19 cellular contexts compared by ENCODE assay signal in genomic region chr10:129809431-129809830, GRCh38.
DNase-seq lines count a peak whose midpoint lies in the region; ATAC-seq and TF ChIP-seq lines count a peak whose summit lies in the region.
"Had no signal": no experiment of that assay in that cellular context is flagged by ENCODE, and none has a peak within 500 bp of the region (broad histone marks: within the 10 kb centered on the region; RNA-seq: fewer than 3 reads in every experiment).

No MANE protein-coding gene starts in this region.

- H3K27ac ChIP-seq in right atrium auricular region (no peak overlapping the region), vagina (no peak overlapping the region)
- H3K27ac ChIP-seq: 22Rv1; BLaER1 treated with 17β-estradiol and CSF1 and Interleukin-3, amounts not matched to agents 10 nM and 100 nM had no signal

- H3K4me3 Mint-ChIP-seq in glutamatergic neuron (ENCODE audit: unreplicated experiment), result peak overlapping the region; percentile 57
- H3K4me3 Mint-ChIP-seq: CD14-positive monocyte; CD4-positive, alpha-beta T cell; CD8-positive, alpha-beta memory T cell; GM23338; H9 had no signal

- DNase-seq in right atrium auricular region (ENCODE audit: low spot score) (peak; percentile 16), left cardiac atrium (no peak), glutamatergic neuron (no peak), vagina (ENCODE audit: extremely low spot score in 2 of 2) (peak; percentile 71 to 85), epidermal melanocyte (ENCODE audit: insufficient read length, low spot score) (no peak)
- DNase-seq: AML-193; BE2C; CD4-positive, alpha-beta T cell; CD8-positive, alpha-beta memory T cell; DMS 273 treated with DMSO at 0.1 percent for 48 hours; DMS79; GF-D8; H9 had no signal

- no peak for ATAC-seq in left cardiac atrium
- ATAC-seq in HG02884 (IDR thresholded peaks at IDR 0.05; ENCODE audit: unreplicated experiment), result no peak
- ATAC-seq: GM23338, HCT116 had no signal

- H3K4me3 ChIP-seq in right atrium auricular region (no peak overlapping the region), vagina (no peak overlapping the region)
- H3K4me3 ChIP-seq: BLaER1 treated with 17β-estradiol and CSF1 and Interleukin-3, amounts not matched to agents 10 nM and 100 nM; GM23338 had no signal

- H3K9me3 ChIP-seq in right atrium auricular region (peaks cover 0 to 22% of the 10 kb centered on the region in 2 donors), vagina (no peaks in the 10 kb centered on the region)
- H3K9me3 ChIP-seq: BE2C had no signal

- TF ChIP-seq CTCF in right atrium auricular region (IDR thresholded peaks at IDR 0.05) (no peak), glutamatergic neuron (IDR thresholded peaks at IDR 0.05; ENCODE audit: partially characterized antibody, unreplicated experiment) (no peak), vagina (IDR thresholded peaks at IDR 0.05) (no peak)

- H3K4me1 Mint-ChIP-seq in glutamatergic neuron (ENCODE audit: low read depth, unreplicated experiment), result peaks cover 41% of the 10 kb centered on the region
- H3K4me1 Mint-ChIP-seq: CD14-positive monocyte; CD8-positive, alpha-beta memory T cell; GM23338; H9 had no signal

- peaks cover 10% of the 10 kb centered on the region for H3K27me3 Mint-ChIP-seq in glutamatergic neuron (ENCODE audit: unreplicated experiment)

- H3K36me3 Mint-ChIP-seq in glutamatergic neuron (ENCODE audit: unreplicated experiment), result peaks cover 17% of the 10 kb centered on the region
- H3K36me3 Mint-ChIP-seq: CD14-positive monocyte; CD8-positive, alpha-beta memory T cell had no signal

- TF ChIP-seq POLR2A in vagina (IDR thresholded peaks at IDR 0.05), result no peak

- intact Hi-C loops in left cardiac atrium (cut with DNase I) (no loop called here), vagina (cut with DNase I) (no loop called here)

- H3K27me3 ChIP-seq in right atrium auricular region (no peaks in the 10 kb centered on the region), vagina (no peaks in the 10 kb centered on the region)
- H3K27me3 ChIP-seq: BE2C; BLaER1 treated with 17β-estradiol and CSF1 and Interleukin-3, amounts not matched to agents 10 nM and 100 nM had no signal

- H3K27ac Mint-ChIP-seq in glutamatergic neuron (ENCODE audit: unreplicated experiment), result peak overlapping the region; percentile 97
- H3K27ac Mint-ChIP-seq: CD4-positive, alpha-beta T cell; CD8-positive, alpha-beta memory T cell; GM23338; H9 had no signal

- no peaks in the 10 kb centered on the region for H3K36me3 ChIP-seq in right atrium auricular region
- H3K36me3 ChIP-seq in vagina, result no peaks in the 10 kb centered on the region
- H3K36me3 ChIP-seq: BE2C had no signal

- H3K9me3 Mint-ChIP-seq in glutamatergic neuron (ENCODE audit: unreplicated experiment), result peaks cover 14% of the 10 kb centered on the region

- H3K4me1 ChIP-seq in right atrium auricular region, result no peaks in the 10 kb centered on the region
- H3K4me1 ChIP-seq in vagina, result no peaks in the 10 kb centered on the region
- H3K4me1 ChIP-seq: BE2C; BLaER1 treated with 17β-estradiol and CSF1 and Interleukin-3, amounts not matched to agents 10 nM and 100 nM had no signal

Comparison
In these comparisons a context has a peak if more than half of its experiments do, and no peak if none do; other contexts are left out.
1. DNase-seq: peak in right atrium auricular region (single experiment) and vagina (2 of 2); none in left cardiac atrium (single experiment), glutamatergic neuron (single experiment) and epidermal melanocyte (single experiment).